Comparison of ENCODE assay signal across 27 cellular contexts in genomic region chrX:44843753-44844152, GRCh38. TPM values are rescaled to one million over a fixed set of nuclear protein-coding genes. Genes with fewer than 3 reads are reported as not detected.
"Had no signal": no experiment of that assay in that cellular context is flagged by ENCODE, and none has a peak within 500 bp of the region (broad histone marks: within the 10 kb centered on the region; RNA-seq: fewer than 3 reads in every experiment).

Gene DUSP21 (plus strand): TSS chrX:44844021. CDS start chrX:44844133, 112 bp downstream.

- H3K27ac Mint-ChIP-seq: nephron; stimulated activated memory B cell treated with anti-CD40 and anti-IgM and Interleukin-4, amounts not matched to agents 10 μg/mL and 1 μg/mL and 100 μg/mL, for 72 hours; stimulated activated naive CD8-positive, alpha-beta T cell treated with anti-CD3 and anti-CD28 coated beads, Interleukin-15, Interleukin-2, amounts not matched to agents 100 ng/mL and 50 ng/mL, for 24 hours had no signal

- H3K4me3 Mint-ChIP-seq: naive B cell; nephron; stimulated activated memory B cell treated with anti-CD40 and anti-IgM and Interleukin-4, amounts not matched to agents 10 μg/mL and 1 μg/mL and 100 μg/mL, for 72 hours; stimulated activated naive CD8-positive, alpha-beta T cell treated with anti-CD3 and anti-CD28 coated beads, Interleukin-15, Interleukin-2, amounts not matched to agents 100 ng/mL and 50 ng/mL, for 24 hours had no signal

- H3K36me3 ChIP-seq: esophagus squamous epithelium, gastroesophageal sphincter, neutrophil, spleen, tibial nerve, upper lobe of right lung, vagina had no signal

- ATAC-seq: gastroesophageal sphincter; left ventricle myocardium superior; sciatic nerve; stimulated activated memory B cell treated with anti-CD40 and anti-IgM and Interleukin-4, amounts not matched to agents 10 μg/mL and 1 μg/mL and 100 μg/mL, for 72 hours; upper lobe of right lung had no signal

- H3K4me3 ChIP-seq: esophagus squamous epithelium, gastroesophageal sphincter, lung, spleen, tibial nerve, upper lobe of right lung, vagina had no signal

- H3K36me3 Mint-ChIP-seq: naive B cell; stimulated activated memory B cell treated with anti-CD40 and anti-IgM and Interleukin-4, amounts not matched to agents 10 μg/mL and 1 μg/mL and 100 μg/mL, for 72 hours had no signal

- H3K9me3 ChIP-seq: esophagus squamous epithelium, gastroesophageal sphincter, neutrophil, spleen, tibial nerve, upper lobe of right lung, vagina had no signal

- H3K4me1 Mint-ChIP-seq: naive B cell; nephron; stimulated activated memory B cell treated with anti-CD40 and anti-IgM and Interleukin-4, amounts not matched to agents 10 μg/mL and 1 μg/mL and 100 μg/mL, for 72 hours had no signal

- H3K27ac ChIP-seq: esophagus squamous epithelium, gastroesophageal sphincter, neutrophil, spleen, tibial nerve, upper lobe of right lung, vagina had no signal

- H3K27me3 Mint-ChIP-seq: naive B cell; stimulated activated memory B cell treated with anti-CD40 and anti-IgM and Interleukin-4, amounts not matched to agents 10 μg/mL and 1 μg/mL and 100 μg/mL, for 72 hours; stimulated activated naive CD8-positive, alpha-beta T cell treated with anti-CD3 and anti-CD28 coated beads, Interleukin-15, Interleukin-2, amounts not matched to agents 100 ng/mL and 50 ng/mL, for 24 hours had no signal

- H3K9me3 Mint-ChIP-seq: stimulated activated memory B cell treated with anti-CD40 and anti-IgM and Interleukin-4, amounts not matched to agents 10 μg/mL and 1 μg/mL and 100 μg/mL, for 72 hours; stimulated activated naive CD8-positive, alpha-beta T cell treated with anti-CD3 and anti-CD28 coated beads, Interleukin-15, Interleukin-2, amounts not matched to agents 100 ng/mL and 50 ng/mL, for 24 hours had no signal

- H3K27me3 ChIP-seq: esophagus squamous epithelium, gastroesophageal sphincter, neutrophil, spleen, tibial nerve, upper lobe of right lung, vagina had no signal

- H3K4me1 ChIP-seq: esophagus squamous epithelium, gastroesophageal sphincter, spleen, tibial nerve, upper lobe of right lung, vagina had no signal

- DNase-seq: effector memory CD4-positive, alpha-beta T cell; esophagus squamous epithelium; foreskin fibroblast; glutamatergic neuron; left colon; left ventricle myocardium superior; mesenchymal stem cell; naive B cell; spleen; stimulated activated CD4-positive, alpha-beta T cell treated with anti-CD3 and anti-CD28 coated beads, Interleukin-15, amount 100 ng/mL, for 24 hours; stimulated activated CD4-positive, alpha-beta T cell treated with anti-CD3 and anti-CD28 coated beads, Interleukin-1b, Interleukin-23, amount 100 ng/mL, for 48 hours; stimulated activated CD4-positive, alpha-beta T cell treated with anti-CD3 and anti-CD28 coated beads, Interleukin-4, amount 100 ng/mL, for 24 hours; upper lobe of right lung had no signal

RNA-seq across cellular contexts. Expression of gene DUSP21, which starts in this region (rescaled TPM):
- total RNA-seq: esophagus squamous epithelium, gastroesophageal sphincter, kidney epithelial cell, left colon, left ventricle myocardium superior, lung, osteoblast, pulmonary artery endothelial cell, sciatic nerve, skeletal muscle tissue, spleen, temporal lobe, tibial nerve, upper lobe of right lung, vagina had no signal
- polyA plus RNA-seq: lung, spleen had no signal
